8 cellular contexts compared by ENCODE assay signal in genomic region chr1:246699095-246699735, GRCh38. TPM values are rescaled to one million over a fixed set of nuclear protein-coding genes. Genes with fewer than 3 reads are reported as not detected.
DNase-seq lines count a peak whose midpoint lies in the region; ATAC-seq and TF ChIP-seq lines count a peak whose summit lies in the region.

No MANE protein-coding gene starts in this region.

- peak overlapping the region; percentile 4 to 68 (median 50) for H3K4me3 Mint-ChIP-seq in T-cell

- peak overlapping the region in 1 of 2 donors; percentile 23 for H3K27ac Mint-ChIP-seq in T-cell

- peaks cover 6 to 8% (median 6%) of the 10 kb centered on the region in 3 donors for H3K4me1 Mint-ChIP-seq in T-cell

- DNase-seq in NCI-H1694 (lab: John Stamatoyannopoulos, UW) (peak; percentile 92), T-cell (peak; percentile 46 to 85 (median 70)), amniotic epithelial cell (ENCODE audit: low read depth) (peak; percentile 92), left ventricle myocardium superior (peak; percentile 89), retinal pigment epithelial cell (ENCODE audit: low read depth) (peak; percentile 88), cortex of kidney (lab: John Stamatoyannopoulos, UW) (no peak)

- peak overlapping the region; percentile 27 for H3K4me3 ChIP-seq in retinal pigment epithelial cell (ENCODE audit: low read length)

- peaks cover 4% of the 10 kb centered on the region for H3K36me3 Mint-ChIP-seq in T-cell

- CTCF ChIA-PET in T-cell (lab: Charles Lee), result interaction anchor here in 1 of 2 donors (0.7 kb wide), 2 partner anchors 51 to 1840 kb away, joined by 3 to 6 read pairs; no protein-coding TSS in a partner anchor

- peak; percentile 95 for TF ChIP-seq CTCF in retinal pigment epithelial cell (conservative IDR thresholded peaks at IDR 0.05; ENCODE audit: low read depth, low read length)

- POLR2A ChIA-PET in T-cell (lab: Charles Lee), result interaction anchor here in 1 of 2 donors (0.7 kb wide), 1 partner anchor 24 kb away, joined by 14 read pairs; no protein-coding TSS in a partner anchor

- H3K27me3 Mint-ChIP-seq in T-cell, result peaks cover 0 to 3% of the 10 kb centered on the region in 2 donors

- intact Hi-C loops in left ventricle myocardium superior (cut with micrococcal nuclease), result loop anchor here (5.0 to 10.0 kb wide), 3 partner anchors 54 to 202 kb away; partner anchors contain the start of genes CNST and TFB2M

- peak; percentile 94 for ATAC-seq in GM18499 (IDR thresholded peaks at IDR 0.05; ENCODE audit: insufficient read depth, unreplicated experiment)
- ATAC-seq in HG02885 (IDR thresholded peaks at IDR 0.05; ENCODE audit: poor library complexity, unreplicated experiment), result peak; percentile 97
- peak; percentile 79 to 95 (median 91) for ATAC-seq in T-cell (replicated peaks in 1 of 4)
- ATAC-seq in left ventricle myocardium superior, result peak; percentile 98

- peaks cover 0 to 7% (median 0%) of the 10 kb centered on the region in 3 donors for H3K9me3 Mint-ChIP-seq in T-cell

RNA-seq across cellular contexts. Expression of gene SCCPDH, which starts 25.0 kb away (rescaled TPM):
- 1 to 10 TPM; 3.7 to 6.2 (median 4.5) TPM for total RNA-seq in T-cell
- total RNA-seq in left ventricle myocardium superior, result 30.8 TPM
